1 cellular context compared by ENCODE assay signal in the genomic region with DNA sequence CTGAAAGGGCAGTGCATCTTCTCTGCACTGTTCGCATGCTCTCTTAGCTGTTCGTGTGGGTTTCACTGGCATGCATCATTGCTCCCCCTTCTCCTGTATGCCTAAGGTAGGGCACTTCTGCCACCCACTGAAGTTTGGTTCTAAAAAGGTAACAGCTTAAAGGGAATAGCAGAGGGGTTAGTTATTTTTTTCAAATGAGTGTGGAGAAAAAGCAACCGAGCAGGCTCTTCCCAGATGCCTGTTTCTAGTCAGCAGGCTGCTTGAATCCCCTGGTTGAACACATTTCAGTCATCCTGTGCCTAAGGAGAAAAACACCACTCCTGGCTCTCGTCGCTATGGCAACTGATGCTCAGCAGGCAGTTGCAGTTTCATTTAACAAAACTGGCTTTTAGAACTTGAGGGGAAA.
TF ChIP-seq lines count a peak whose summit lies in the region.

No MANE protein-coding gene starts in this region.

TF ChIP-seq in HepG2, 621 proteins besides CTCF, POLR2A, EP300 and RAD21 (continued from another document):
- TF ChIP-seq, protein P1, sequence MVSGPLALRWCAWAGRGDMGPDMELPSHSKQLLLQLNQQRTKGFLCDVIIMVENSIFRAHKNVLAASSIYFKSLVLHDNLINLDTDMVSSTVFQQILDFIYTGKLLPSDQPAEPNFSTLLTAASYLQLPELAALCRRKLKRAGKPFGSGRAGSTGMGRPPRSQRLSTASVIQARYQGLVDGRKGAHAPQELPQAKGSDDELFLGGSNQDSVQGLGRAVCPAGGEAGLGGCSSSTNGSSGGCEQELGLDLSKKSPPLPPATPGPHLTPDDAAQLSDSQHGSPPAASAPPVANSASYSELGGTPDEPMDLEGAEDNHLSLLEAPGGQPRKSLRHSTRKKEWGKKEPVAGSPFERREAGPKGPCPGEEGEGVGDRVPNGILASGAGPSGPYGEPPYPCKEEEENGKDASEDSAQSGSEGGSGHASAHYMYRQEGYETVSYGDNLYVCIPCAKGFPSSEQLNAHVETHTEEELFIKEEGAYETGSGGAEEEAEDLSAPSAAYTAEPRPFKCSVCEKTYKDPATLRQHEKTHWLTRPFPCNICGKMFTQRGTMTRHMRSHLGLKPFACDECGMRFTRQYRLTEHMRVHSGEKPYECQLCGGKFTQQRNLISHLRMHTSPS (CRISPR knock-in tag; IDR thresholded peaks at IDR 0.05; ENCODE audit: low read depth): no peak
